Comparison of ENCODE assay signal across 22 cellular contexts in the genomic region with DNA sequence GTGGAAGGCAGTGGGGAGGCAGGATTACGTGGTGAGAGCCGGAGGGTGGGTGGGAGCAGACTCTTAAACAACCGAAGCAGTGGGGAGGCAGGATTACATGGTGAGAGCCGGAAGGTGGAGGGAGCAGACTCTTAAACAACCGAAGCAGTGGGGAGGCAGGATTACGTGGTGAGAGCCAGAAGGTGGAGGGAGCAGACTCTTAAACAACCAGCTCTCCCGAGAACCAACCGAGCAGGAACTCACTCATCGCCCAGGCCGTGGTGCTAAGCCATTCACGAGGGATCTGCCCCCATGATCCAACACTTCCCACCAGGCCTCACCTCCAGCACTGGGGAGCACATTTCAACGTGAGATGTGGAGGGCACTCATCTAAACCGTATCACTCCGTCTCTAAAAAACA.
"Had no signal": no experiment of that assay in that cellular context is flagged by ENCODE, and none has a peak within 500 bp of the region (broad histone marks: within the 10 kb centered on the region; RNA-seq: fewer than 3 reads in every experiment).

No MANE protein-coding gene starts in this region.

- DNase-seq: activated CD4-positive, alpha-beta memory T cell treated with anti-CD3 and anti-CD28 coated beads, Interleukin-2, amount 10 ng/mL, durations not matched to agents 7 days and 5 days; activated CD4-positive, alpha-beta T cell treated with anti-CD3 and anti-CD28 coated beads for 36 hours; activated CD4-positive, alpha-beta T cell treated with anti-CD3 and anti-CD28 coated beads, Interleukin-2, amount 50 U/mL, for 1 hour; activated CD4-positive, CD25-positive, alpha-beta regulatory T cell; activated gamma-delta T cell; activated naive CD4-positive, alpha-beta T cell treated with anti-CD3 and anti-CD28 coated beads, Interleukin-2, amount 10 ng/mL, durations not matched to agents 7 days and 5 days; activated naive CD8-positive, alpha-beta T cell treated with anti-CD3 and anti-CD28 coated beads, Interleukin-2, amount 10 ng/mL, durations not matched to agents 7 days and 5 days; activated T-cell treated with anti-CD3 and anti-CD28 coated beads for 4 hours; KG1; NCI-H1048; NCI-H146; NCI-H187 treated with DMSO at 0.1 percent for 48 hours; NCI-H2081 treated with DMSO at 0.1 percent for 48 hours; NCI-H446; NCI-H524; SIG-M5; T-helper 17 cell had no signal

- H3K36me3 Mint-ChIP-seq: activated naive CD4-positive, alpha-beta T cell treated with anti-CD3 and anti-CD28 coated beads, Interleukin-2, amount 10 ng/mL, durations not matched to agents 7 days and 5 days had no signal

- H3K4me3 ChIP-seq: ascending aorta, body of pancreas had no signal

- H3K9me3 Mint-ChIP-seq: activated CD4-positive, alpha-beta memory T cell treated with anti-CD3 and anti-CD28 coated beads, Interleukin-2, amount 10 ng/mL, durations not matched to agents 7 days and 5 days; activated naive CD4-positive, alpha-beta T cell treated with anti-CD3 and anti-CD28 coated beads, Interleukin-2, amount 10 ng/mL, durations not matched to agents 7 days and 5 days; activated naive CD8-positive, alpha-beta T cell treated with anti-CD3 and anti-CD28 coated beads, Interleukin-2, amount 10 ng/mL, durations not matched to agents 7 days and 5 days; central memory CD8-positive, alpha-beta T cell had no signal

- H3K4me3 Mint-ChIP-seq: activated CD4-positive, alpha-beta memory T cell treated with anti-CD3 and anti-CD28 coated beads, Interleukin-2, amount 10 ng/mL, durations not matched to agents 7 days and 5 days; activated CD4-positive, alpha-beta T cell treated with anti-CD3 and anti-CD28 coated beads for 36 hours; activated naive CD4-positive, alpha-beta T cell treated with anti-CD3 and anti-CD28 coated beads, Interleukin-2, amount 10 ng/mL, durations not matched to agents 7 days and 5 days; activated naive CD8-positive, alpha-beta T cell treated with anti-CD3 and anti-CD28 coated beads, Interleukin-2, amount 10 ng/mL, durations not matched to agents 7 days and 5 days; central memory CD8-positive, alpha-beta T cell; IgD-negative memory B cell; T-helper 17 cell had no signal

- H3K4me1 Mint-ChIP-seq: activated CD4-positive, alpha-beta memory T cell treated with anti-CD3 and anti-CD28 coated beads, Interleukin-2, amount 10 ng/mL, durations not matched to agents 7 days and 5 days had no signal

- H3K27ac ChIP-seq: ascending aorta, body of pancreas, VCaP had no signal

- H3K9me3 ChIP-seq: ascending aorta, body of pancreas had no signal

- H3K27me3 Mint-ChIP-seq: activated CD4-positive, alpha-beta memory T cell treated with anti-CD3 and anti-CD28 coated beads, Interleukin-2, amount 10 ng/mL, durations not matched to agents 7 days and 5 days; activated CD4-positive, alpha-beta T cell treated with anti-CD3 and anti-CD28 coated beads for 36 hours; activated naive CD4-positive, alpha-beta T cell treated with anti-CD3 and anti-CD28 coated beads, Interleukin-2, amount 10 ng/mL, durations not matched to agents 7 days and 5 days; activated naive CD8-positive, alpha-beta T cell treated with anti-CD3 and anti-CD28 coated beads, Interleukin-2, amount 10 ng/mL, durations not matched to agents 7 days and 5 days; central memory CD8-positive, alpha-beta T cell; IgD-negative memory B cell; T-helper 17 cell had no signal

- ATAC-seq: activated CD4-positive, alpha-beta T cell treated with anti-CD3 and anti-CD28 coated beads for 36 hours; body of pancreas; T-helper 17 cell had no signal

- H3K4me1 ChIP-seq: ascending aorta, body of pancreas had no signal

- H3K27me3 ChIP-seq: ascending aorta, body of pancreas had no signal

- H3K27ac Mint-ChIP-seq: activated CD4-positive, alpha-beta memory T cell treated with anti-CD3 and anti-CD28 coated beads, Interleukin-2, amount 10 ng/mL, durations not matched to agents 7 days and 5 days; activated CD4-positive, alpha-beta T cell treated with anti-CD3 and anti-CD28 coated beads for 36 hours; activated naive CD4-positive, alpha-beta T cell treated with anti-CD3 and anti-CD28 coated beads, Interleukin-2, amount 10 ng/mL, durations not matched to agents 7 days and 5 days; activated naive CD8-positive, alpha-beta T cell treated with anti-CD3 and anti-CD28 coated beads, Interleukin-2, amount 10 ng/mL, durations not matched to agents 7 days and 5 days; T-helper 17 cell had no signal

- H3K36me3 ChIP-seq: ascending aorta had no signal
